Comparison of ENCODE assay signal across 25 cellular contexts in the genomic region with DNA sequence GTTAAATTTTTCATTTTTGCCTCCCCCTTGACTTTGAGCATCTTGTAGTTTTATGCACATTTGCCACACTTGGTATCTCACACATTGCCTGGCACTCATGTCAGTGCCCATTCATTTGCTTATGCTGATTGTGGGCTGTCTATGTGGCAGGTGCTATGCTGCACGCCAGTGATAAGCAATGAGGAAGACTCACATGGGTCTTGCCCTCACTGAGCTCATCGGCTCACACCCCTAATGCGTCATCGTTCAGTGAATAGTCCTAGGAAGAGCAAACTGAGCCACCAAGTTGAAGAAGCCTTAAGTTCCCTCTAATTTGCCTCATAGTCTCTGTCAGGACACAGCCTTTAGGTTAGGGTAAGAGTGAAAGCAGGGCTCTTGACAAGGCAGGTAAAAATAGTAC.
"Had no signal": no experiment of that assay in that cellular context is flagged by ENCODE, and none has a peak within 500 bp of the region (broad histone marks: within the 10 kb centered on the region; RNA-seq: fewer than 3 reads in every experiment).

No MANE protein-coding gene starts in this region.

- H3K4me1 ChIP-seq: gastrocnemius medialis, left lung, neural progenitor cell, parathyroid adenoma, right lobe of liver, transverse colon had no signal

- H3K36me3 ChIP-seq: gastrocnemius medialis, left lung, lower lobe of right lung, neural progenitor cell, right lobe of liver, suprapubic skin, transverse colon, vagina had no signal

- DNase-seq: dermis blood vessel endothelial cell; effector memory CD4-positive, alpha-beta T cell; foreskin fibroblast; gastrocnemius medialis; head of caudate nucleus; kidney; left cardiac atrium; left lung; lower lobe of right lung; right lobe of liver; small intestine; stimulated activated CD4-positive, alpha-beta T cell treated with anti-CD3 and anti-CD28 coated beads, Interleukin-15, amount 100 ng/mL, for 24 hours; stimulated activated CD4-positive, alpha-beta T cell treated with anti-CD3 and anti-CD28 coated beads, Interleukin-2, amount 100 ng/mL, for 48 hours; stimulated activated CD8-positive, alpha-beta memory T cell treated with anti-CD3 and anti-CD28 coated beads, Interleukin-4, amount 100 ng/mL, for 48 hours; stimulated activated naive CD4-positive, alpha-beta T cell; stimulated activated naive CD8-positive, alpha-beta T cell treated with anti-CD3 and anti-CD28 coated beads, Interleukin-15, amount 100 ng/mL, for 72 hours; transverse colon had no signal

- ATAC-seq: esophagus mucosa; gastrocnemius medialis; left lung; lower lobe of right lung; natural killer cell treated with Interleukin-12 subunit alpha and Interleukin-12 subunit beta and Interleukin-15 and Interleukin-18, amount 100 ng/mL, for 72 hours; right lobe of liver; stimulated activated naive CD8-positive, alpha-beta T cell treated with anti-CD3 and anti-CD28 coated beads, Interleukin-15, amount 100 ng/mL, for 72 hours had no signal

- H3K27me3 Mint-ChIP-seq: progenitor cell of endocrine pancreas had no signal

- H3K27ac Mint-ChIP-seq: natural killer cell treated with Interleukin-12 subunit alpha and Interleukin-12 subunit beta and Interleukin-15 and Interleukin-18, amount 100 ng/mL, for 72 hours; neural progenitor cell; progenitor cell of endocrine pancreas; stimulated activated naive CD8-positive, alpha-beta T cell treated with anti-CD3 and anti-CD28 coated beads, Interleukin-15, amount 100 ng/mL, for 72 hours had no signal

- H3K4me3 Mint-ChIP-seq: natural killer cell treated with Interleukin-12 subunit alpha and Interleukin-12 subunit beta and Interleukin-15 and Interleukin-18, amount 100 ng/mL, for 72 hours; neural progenitor cell; stimulated activated naive CD8-positive, alpha-beta T cell treated with anti-CD3 and anti-CD28 coated beads, Interleukin-15, amount 100 ng/mL, for 72 hours had no signal

- H3K36me3 Mint-ChIP-seq: natural killer cell treated with Interleukin-12 subunit alpha and Interleukin-12 subunit beta and Interleukin-15 and Interleukin-18, amount 100 ng/mL, for 72 hours; neural progenitor cell had no signal

- H3K9me3 Mint-ChIP-seq: natural killer cell treated with Interleukin-12 subunit alpha and Interleukin-12 subunit beta and Interleukin-15 and Interleukin-18, amount 100 ng/mL, for 72 hours; neural progenitor cell had no signal

- H3K4me3 ChIP-seq: coronary artery, gastrocnemius medialis, left lung, lower lobe of right lung, neural progenitor cell, right lobe of liver, suprapubic skin, transverse colon, vagina had no signal

- H3K27ac ChIP-seq: coronary artery, gastrocnemius medialis, left lung, lower lobe of right lung, neural progenitor cell, parathyroid adenoma, right lobe of liver, suprapubic skin, transverse colon, vagina had no signal

- H3K27me3 ChIP-seq: gastrocnemius medialis, left lung, neural progenitor cell, right lobe of liver, transverse colon, vagina had no signal

- H3K9me3 ChIP-seq: gastrocnemius medialis, left lung, lower lobe of right lung, right lobe of liver, suprapubic skin, transverse colon, vagina had no signal
